8 cellular contexts compared by ENCODE assay signal in the genomic region with DNA sequence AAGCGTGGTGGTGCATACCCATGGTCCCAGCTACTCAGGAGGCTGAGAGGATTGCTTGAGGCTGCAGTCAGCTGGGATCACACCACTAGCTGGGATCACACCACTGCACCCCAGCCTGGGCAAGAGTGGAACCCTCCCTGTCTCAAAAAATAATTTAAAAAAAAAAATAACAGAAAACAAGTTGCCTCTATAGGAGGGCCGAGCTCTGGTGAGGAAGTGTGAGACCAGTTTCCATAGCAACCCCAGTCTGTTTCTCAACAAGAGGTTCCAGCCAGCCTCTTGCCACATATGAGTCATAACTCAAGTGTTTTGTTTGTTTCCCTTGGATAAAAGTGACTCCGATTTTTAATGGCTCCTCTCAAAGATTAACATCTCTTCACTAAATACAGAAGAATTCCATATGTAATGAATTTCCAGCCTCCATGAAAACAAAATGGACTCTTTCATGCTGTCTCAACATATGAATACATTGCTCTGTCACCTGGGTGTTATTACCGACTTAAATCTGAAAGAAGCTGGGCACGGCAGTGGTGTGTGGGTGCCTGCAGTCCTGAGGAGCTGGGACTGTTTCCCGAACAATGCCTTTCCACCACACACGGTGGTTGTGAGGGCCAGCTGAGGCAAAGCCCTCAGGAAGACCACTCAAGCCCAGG. TPM values are rescaled to one million over a fixed set of nuclear protein-coding genes. Genes with fewer than 3 reads are reported as not detected.
DNase-seq lines count a peak whose midpoint lies in the region; ATAC-seq lines count a peak whose summit lies in the region.

No MANE protein-coding gene starts in this region.

- intact Hi-C loops in left cardiac atrium (cut with DNase I): no loop called here

- DNase-seq in GM04504 (ENCODE audit: low read depth) (peak; percentile 98), GOT3 (lab: John Stamatoyannopoulos, UW) (peak; percentile 51), KBM-7 (peak; percentile 94), SKM-1 (lab: John Stamatoyannopoulos, UW; ENCODE audit: unreplicated experiment) (peak; percentile 96), left cardiac atrium (peak; percentile 68), pulmonary artery endothelial cell (ENCODE audit: low read depth, low spot score) (peak; percentile 99), OCI-M2 (lab: John Stamatoyannopoulos, UW; ENCODE audit: unreplicated experiment) (no peak)

- peak; percentile 81 to 82 for ATAC-seq in left cardiac atrium

- in situ Hi-C loops in KBM-7 (cut with MboI; ENCODE audit: low pct_unique_long_range_greater_than_20kb, low sequenced_read_pairs): no loop called here

- peak overlapping the region; percentile 81 for H3K27ac ChIP-seq in angular gyrus (ENCODE audit: low read depth, low read length)

RNA-seq across cellular contexts. Expression of a gene that starts 19.7 kb away (rescaled TPM):
- total RNA-seq in left cardiac atrium (10 to 100 TPM; 50.1 to 95.3 TPM), pulmonary artery endothelial cell (103 and 145 TPM in 2 replicates)

RNA-seq across cellular contexts. Expression of a gene that starts 19.9 kb away (rescaled TPM):
- total RNA-seq in left cardiac atrium: 10 to 100 TPM; 21.8 to 25.9 TPM
- total RNA-seq in pulmonary artery endothelial cell: 17.9 and 20.4 TPM in 2 replicates

RNA-seq across cellular contexts. Expression of a gene that starts 33.9 kb away (rescaled TPM):
- 10 to 100 TPM; 10.6 to 15.0 TPM for total RNA-seq in left cardiac atrium
- 44.0 and 45.8 TPM in 2 replicates for total RNA-seq in pulmonary artery endothelial cell

RNA-seq across cellular contexts. Expression of a gene that starts 34.1 kb away (rescaled TPM):
- 10 to 100 TPM; 15.8 to 17.5 TPM for total RNA-seq in left cardiac atrium
- 8.8 and 9.5 TPM in 2 replicates for total RNA-seq in pulmonary artery endothelial cell
